Comparison of ENCODE assay signal across 8 cellular contexts in genomic region chr10:53716156-53716555, GRCh38.
"Had no signal": no experiment of that assay in that cellular context is flagged by ENCODE, and none has a peak within 500 bp of the region (broad histone marks: within the 10 kb centered on the region; RNA-seq: fewer than 3 reads in every experiment).

No MANE protein-coding gene starts in this region.

- ATAC-seq: HepG2, K562 had no signal

- H3K27ac Mint-ChIP-seq: IgD-negative memory B cell had no signal

- DNase-seq: IMR-90, KBM-7, KG1 had no signal

- H3K4me3 Mint-ChIP-seq: IgD-negative memory B cell had no signal

- H3K27ac ChIP-seq: HL-60 had no signal

- H3K4me3 ChIP-seq: K562 had no signal

- H3K36me3 Mint-ChIP-seq: IgD-negative memory B cell had no signal

- FAIRE-seq: HepG2, HTR-8/SVneo, K562 had no signal

- H3K4me1 Mint-ChIP-seq: IgD-negative memory B cell had no signal

- H3K27me3 Mint-ChIP-seq: IgD-negative memory B cell had no signal
